In the genomic region with DNA sequence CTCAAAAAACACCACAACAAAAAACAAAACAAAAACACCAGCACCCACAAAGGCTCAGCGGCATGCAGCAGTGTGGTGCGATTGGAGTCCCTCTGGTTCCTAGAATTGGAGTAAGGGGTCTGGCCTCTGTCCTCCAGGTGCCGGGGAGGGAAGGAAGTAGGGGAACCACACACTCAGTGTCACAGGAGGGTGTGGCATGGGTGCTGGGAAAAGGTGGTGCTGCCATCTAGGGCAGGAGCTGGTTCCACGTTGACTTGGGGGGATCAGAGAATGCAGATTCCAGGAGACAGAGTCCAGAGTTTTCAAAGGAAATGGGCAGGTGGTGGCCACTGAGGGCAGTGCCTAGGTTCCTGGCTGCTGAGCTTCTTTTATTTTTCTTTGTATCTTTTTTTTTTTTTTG, we compare ENCODE assay signal across 28 cellular contexts. TPM values are rescaled to one million over a fixed set of nuclear protein-coding genes. Genes with fewer than 3 reads are reported as not detected.
DNase-seq lines count a peak whose midpoint lies in the region; ATAC-seq, FAIRE-seq and TF ChIP-seq lines count a peak whose summit lies in the region.
"Had no signal": no experiment of that assay in that cellular context is flagged by ENCODE, and none has a peak within 500 bp of the region (broad histone marks: within the 10 kb centered on the region; RNA-seq: fewer than 3 reads in every experiment).

No MANE protein-coding gene starts in this region.

- peaks cover 15% of the 10 kb centered on the region for H3K4me1 Mint-ChIP-seq in activated CD4-positive, alpha-beta T cell treated with anti-CD3 and anti-CD28 coated beads, Interleukin-2, amount 10 ng/mL, durations not matched to agents 24 days and 14 days
- H3K4me1 Mint-ChIP-seq in activated CD8-positive, alpha-beta T cell treated with anti-CD3 and anti-CD28 coated beads for 36 hours (ENCODE audit: low read depth): peaks cover 5% of the 10 kb centered on the region

- intact Hi-C loops in activated CD4-positive, alpha-beta T cell treated with anti-CD3 and anti-CD28 coated beads, Interleukin-2, amount 10 ng/mL, durations not matched to agents 24 days and 14 days (cut with micrococcal nuclease): no loop called here
- intact Hi-C loops in activated CD8-positive, alpha-beta T cell treated with anti-CD3 and anti-CD28 coated beads for 36 hours (cut with micrococcal nuclease): no loop called here
- intact Hi-C loops in kidney (cut with DNase I): no loop called here

- no peaks in the 10 kb centered on the region for H3K9me3 Mint-ChIP-seq in activated CD4-positive, alpha-beta T cell treated with anti-CD3 and anti-CD28 coated beads, Interleukin-2, amount 10 ng/mL, durations not matched to agents 24 days and 14 days
- no peaks in the 10 kb centered on the region for H3K9me3 Mint-ChIP-seq in activated CD8-positive, alpha-beta T cell treated with anti-CD3 and anti-CD28 coated beads for 36 hours

- POLR2A ChIA-PET in activated CD8-positive, alpha-beta T cell treated with anti-CD3 and anti-CD28 coated beads for 36 hours (lab: Charles Lee): interaction anchor here (0.6 to 1.2 kb wide), 3 partner anchors 25 to 1264 kb away, joined by 3 read pairs; no protein-coding TSS in a partner anchor

- FAIRE-seq in kidney (lab: Jason Lieb, UNC) (no peak), urothelium cell line (lab: Jason Lieb, UNC) (peak; percentile 92)
- FAIRE-seq: G401.6, GM12892 had no signal

- DNase-seq in activated CD4-positive, alpha-beta T cell treated with anti-CD3 and anti-CD28 coated beads, Interleukin-2, amount 10 ng/mL, durations not matched to agents 24 days and 14 days: peak; percentile 68
- DNase-seq in activated CD4-positive, alpha-beta T cell treated with anti-CD3 and anti-CD28 coated beads, Interleukin-2, amount 50 U/mL, for 48 hours: no peak
- DNase-seq in activated CD8-positive, alpha-beta T cell treated with anti-CD3 and anti-CD28 coated beads for 36 hours: peak; percentile 16
- DNase-seq in kidney (peak; percentile 18), urothelium cell line (ENCODE audit: low spot score) (no peak), SHP77 (lab: John Stamatoyannopoulos, UW) (no peak), SJCRH30 (no peak)
- DNase-seq in stimulated activated CD4-positive, alpha-beta T cell treated with anti-CD3 and anti-CD28 coated beads, Interleukin-1b, Interleukin-23, amount 100 ng/mL, for 48 hours: no peak
- DNase-seq: 8988T, ACHN, BE2C, COR-L47, DMS53, IMR-90, KG1, MM.1S, NCI-H1694 treated with DMSO at 0.1 percent for 48 hours, NCI-H2081 treated with DMSO at 0.1 percent for 48 hours, NCI-H2171, NCI-H226, NCI-H510A, NCI-H69, Right ventricle myocardium superior, RPMI8226 had no signal

- no peaks in the 10 kb centered on the region for H3K9me3 ChIP-seq in kidney (ENCODE audit: control insufficient read depth in 1 of 2, low read length in 2 of 2)
- H3K9me3 ChIP-seq in SJCRH30 (replicated peaks): no peaks in the 10 kb centered on the region
- H3K9me3 ChIP-seq: BE2C had no signal

- ATAC-seq in activated CD8-positive, alpha-beta T cell treated with anti-CD3 and anti-CD28 coated beads for 36 hours: no peak
- ATAC-seq: HCT116 had no signal

- no peak overlapping the region for H3K27ac ChIP-seq in kidney (ENCODE audit: low read depth in 2 of 2, low read length in 2 of 2)
- no peak overlapping the region for H3K27ac ChIP-seq in SJCRH30

- H3K27me3 Mint-ChIP-seq in activated CD4-positive, alpha-beta T cell treated with anti-CD3 and anti-CD28 coated beads, Interleukin-2, amount 10 ng/mL, durations not matched to agents 24 days and 14 days: no peaks in the 10 kb centered on the region
- H3K27me3 Mint-ChIP-seq in activated CD8-positive, alpha-beta T cell treated with anti-CD3 and anti-CD28 coated beads for 36 hours: no peaks in the 10 kb centered on the region

- TF ChIP-seq CTCF in activated CD8-positive, alpha-beta T cell treated with anti-CD3 and anti-CD28 coated beads for 36 hours (IDR thresholded peaks at IDR 0.05): no peak
- TF ChIP-seq CTCF in kidney (IDR thresholded peaks at IDR 0.05; ENCODE audit: borderline replicate concordance, extremely low read depth, insufficient read depth): no peak

- H3K4me3 ChIP-seq in kidney (ENCODE audit: low read length in 2 of 2): no peak overlapping the region
- no peak overlapping the region for H3K4me3 ChIP-seq in SJCRH30

- H3K4me3 Mint-ChIP-seq in activated CD4-positive, alpha-beta T cell treated with anti-CD3 and anti-CD28 coated beads, Interleukin-2, amount 10 ng/mL, durations not matched to agents 24 days and 14 days: peak overlapping the region; percentile 37
- no peak overlapping the region for H3K4me3 Mint-ChIP-seq in activated CD8-positive, alpha-beta T cell treated with anti-CD3 and anti-CD28 coated beads for 36 hours
- H3K4me3 Mint-ChIP-seq: CD14-positive monocyte had no signal

- no peaks in the 10 kb centered on the region for H3K4me1 ChIP-seq in kidney (ENCODE audit: control insufficient read depth in 1 of 2, insufficient read depth in 1 of 2, low read depth in 1 of 2, low read length in 2 of 2)
- no peaks in the 10 kb centered on the region for H3K4me1 ChIP-seq in SJCRH30
- H3K4me1 ChIP-seq: BE2C had no signal

- H3K9ac ChIP-seq in kidney (ENCODE audit: low read length in 2 of 2): no peak overlapping the region

- no peaks in the 10 kb centered on the region for H3K27me3 ChIP-seq in SJCRH30
- H3K27me3 ChIP-seq: BE2C had no signal

- no peaks in the 10 kb centered on the region for H3K36me3 Mint-ChIP-seq in activated CD4-positive, alpha-beta T cell treated with anti-CD3 and anti-CD28 coated beads, Interleukin-2, amount 10 ng/mL, durations not matched to agents 24 days and 14 days (ENCODE audit: low read depth)
- H3K36me3 Mint-ChIP-seq in activated CD8-positive, alpha-beta T cell treated with anti-CD3 and anti-CD28 coated beads for 36 hours (ENCODE audit: low read depth): no peaks in the 10 kb centered on the region
- H3K36me3 Mint-ChIP-seq: CD14-positive monocyte had no signal

- H3K27ac Mint-ChIP-seq in activated CD4-positive, alpha-beta T cell treated with anti-CD3 and anti-CD28 coated beads, Interleukin-2, amount 10 ng/mL, durations not matched to agents 24 days and 14 days: no peak overlapping the region
- H3K27ac Mint-ChIP-seq in activated CD8-positive, alpha-beta T cell treated with anti-CD3 and anti-CD28 coated beads for 36 hours: no peak overlapping the region

- H3K36me3 ChIP-seq in kidney (ENCODE audit: control insufficient read depth in 1 of 2, insufficient read depth in 2 of 2, low read length in 2 of 2): no peaks in the 10 kb centered on the region
- no peaks in the 10 kb centered on the region for H3K36me3 ChIP-seq in SJCRH30
- H3K36me3 ChIP-seq: BE2C had no signal

- CTCF ChIA-PET in activated CD8-positive, alpha-beta T cell treated with anti-CD3 and anti-CD28 coated beads for 36 hours (lab: Charles Lee): interaction anchor here (1.1 to 1.9 kb wide), 3 partner anchors 31 to 196 kb away, joined by 3 to 6 read pairs (median 4); no protein-coding TSS in a partner anchor

RNA-seq across cellular contexts. Expression of gene WIPI2, which starts 19.8 kb away (rescaled TPM):
- 49.1 and 51.4 TPM in 2 replicates for total RNA-seq in activated CD4-positive, alpha-beta T cell treated with anti-CD3 and anti-CD28 coated beads, Interleukin-2, amount 10 ng/mL, durations not matched to agents 24 days and 14 days
- total RNA-seq in activated CD8-positive, alpha-beta T cell treated with anti-CD3 and anti-CD28 coated beads for 36 hours: 10 to 100 TPM; 39.3 to 39.5 TPM
- total RNA-seq in kidney: 56.1 TPM
- 48.1 TPM for polyA plus RNA-seq in kidney (ENCODE audit: insufficient read depth, low read depth, low replicate concordance)
- total RNA-seq in SJCRH30 (2014; rRNA removed; shearing (Covaris generic)): 64.9 and 69.7 TPM in 2 replicates

Comparison
In these comparisons a context has a peak if more than half of its experiments do, and no peak if none do; other contexts are left out.
1. DNase-seq: peak in activated CD4-positive, alpha-beta T cell treated with anti-CD3 and anti-CD28 coated beads, Interleukin-2, amount 10 ng/mL, durations not matched to agents 24 days and 14 days (single experiment), activated CD8-positive, alpha-beta T cell treated with anti-CD3 and anti-CD28 coated beads for 36 hours (single experiment) and kidney (single experiment); none in activated CD4-positive, alpha-beta T cell treated with anti-CD3 and anti-CD28 coated beads, Interleukin-2, amount 50 U/mL, for 48 hours (0 of 2), urothelium cell line (single experiment), SHP77 (0 of 2), SJCRH30 (0 of 2) and stimulated activated CD4-positive, alpha-beta T cell treated with anti-CD3 and anti-CD28 coated beads, Interleukin-1b, Interleukin-23, amount 100 ng/mL, for 48 hours (single experiment).